Comparison of ENCODE assay signal across 2 cellular contexts in the genomic region with DNA sequence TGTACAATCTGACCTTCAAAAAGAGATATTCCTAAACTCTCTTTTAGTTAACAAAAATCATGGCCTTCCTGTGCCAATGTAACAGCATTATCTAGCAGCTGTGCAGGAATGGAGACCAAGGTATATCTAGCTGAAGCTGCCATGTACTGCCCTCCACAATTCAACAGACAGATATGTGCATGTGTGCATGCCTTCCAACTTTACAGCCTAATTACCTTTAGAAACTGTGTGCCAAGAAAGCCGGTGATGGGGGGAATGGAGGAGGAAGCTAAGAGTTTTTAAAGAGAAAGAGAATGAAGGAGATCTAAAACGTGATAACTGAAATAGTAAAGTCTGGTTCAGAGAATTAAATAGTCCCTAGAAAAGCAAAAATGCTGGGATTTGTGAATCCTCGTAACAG.
TF ChIP-seq lines count a peak whose summit lies in the region.

No MANE protein-coding gene starts in this region.

TF ChIP-seq in SK-N-SH treated with all-trans-retinoic acid at 6 μM for 48 hours, 23 proteins besides CTCF, POLR2A, EP300 and RAD21 (continued from another document):
- TF ChIP-seq, protein P1, sequence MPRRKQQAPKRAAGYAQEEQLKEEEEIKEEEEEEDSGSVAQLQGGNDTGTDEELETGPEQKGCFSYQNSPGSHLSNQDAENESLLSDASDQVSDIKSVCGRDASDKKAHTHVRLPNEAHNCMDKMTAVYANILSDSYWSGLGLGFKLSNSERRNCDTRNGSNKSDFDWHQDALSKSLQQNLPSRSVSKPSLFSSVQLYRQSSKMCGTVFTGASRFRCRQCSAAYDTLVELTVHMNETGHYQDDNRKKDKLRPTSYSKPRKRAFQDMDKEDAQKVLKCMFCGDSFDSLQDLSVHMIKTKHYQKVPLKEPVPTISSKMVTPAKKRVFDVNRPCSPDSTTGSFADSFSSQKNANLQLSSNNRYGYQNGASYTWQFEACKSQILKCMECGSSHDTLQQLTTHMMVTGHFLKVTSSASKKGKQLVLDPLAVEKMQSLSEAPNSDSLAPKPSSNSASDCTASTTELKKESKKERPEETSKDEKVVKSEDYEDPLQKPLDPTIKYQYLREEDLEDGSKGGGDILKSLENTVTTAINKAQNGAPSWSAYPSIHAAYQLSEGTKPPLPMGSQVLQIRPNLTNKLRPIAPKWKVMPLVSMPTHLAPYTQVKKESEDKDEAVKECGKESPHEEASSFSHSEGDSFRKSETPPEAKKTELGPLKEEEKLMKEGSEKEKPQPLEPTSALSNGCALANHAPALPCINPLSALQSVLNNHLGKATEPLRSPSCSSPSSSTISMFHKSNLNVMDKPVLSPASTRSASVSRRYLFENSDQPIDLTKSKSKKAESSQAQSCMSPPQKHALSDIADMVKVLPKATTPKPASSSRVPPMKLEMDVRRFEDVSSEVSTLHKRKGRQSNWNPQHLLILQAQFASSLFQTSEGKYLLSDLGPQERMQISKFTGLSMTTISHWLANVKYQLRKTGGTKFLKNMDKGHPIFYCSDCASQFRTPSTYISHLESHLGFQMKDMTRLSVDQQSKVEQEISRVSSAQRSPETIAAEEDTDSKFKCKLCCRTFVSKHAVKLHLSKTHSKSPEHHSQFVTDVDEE (CRISPR knock-in tag; IDR thresholded peaks at IDR 0.05), result no peak
- no peak for TF ChIP-seq ZFP30 (CRISPR knock-in tag; IDR thresholded peaks at IDR 0.05)
- TF ChIP-seq ZC3H10 (CRISPR knock-in tag; IDR thresholded peaks at IDR 0.05), result no peak
- no peak for TF ChIP-seq TCF4 (CRISPR knock-in tag; IDR thresholded peaks at IDR 0.05; ENCODE audit: borderline replicate concordance)
- TF ChIP-seq GLIS3 (CRISPR knock-in tag; IDR thresholded peaks at IDR 0.05), result no peak
- TF ChIP-seq, protein P2, sequence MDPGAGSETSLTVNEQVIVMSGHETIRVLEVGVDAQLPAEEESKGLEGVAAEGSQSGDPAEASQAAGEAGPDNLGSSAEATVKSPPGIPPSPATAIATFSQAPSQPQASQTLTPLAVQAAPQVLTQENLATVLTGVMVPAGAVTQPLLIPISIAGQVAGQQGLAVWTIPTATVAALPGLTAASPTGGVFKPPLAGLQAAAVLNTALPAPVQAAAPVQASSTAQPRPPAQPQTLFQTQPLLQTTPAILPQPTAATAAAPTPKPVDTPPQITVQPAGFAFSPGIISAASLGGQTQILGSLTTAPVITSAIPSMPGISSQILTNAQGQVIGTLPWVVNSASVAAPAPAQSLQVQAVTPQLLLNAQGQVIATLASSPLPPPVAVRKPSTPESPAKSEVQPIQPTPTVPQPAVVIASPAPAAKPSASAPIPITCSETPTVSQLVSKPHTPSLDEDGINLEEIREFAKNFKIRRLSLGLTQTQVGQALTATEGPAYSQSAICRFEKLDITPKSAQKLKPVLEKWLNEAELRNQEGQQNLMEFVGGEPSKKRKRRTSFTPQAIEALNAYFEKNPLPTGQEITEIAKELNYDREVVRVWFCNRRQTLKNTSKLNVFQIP (CRISPR knock-in tag; IDR thresholded peaks at IDR 0.05; ENCODE audit: borderline replicate concordance, low read depth), result no peak
- TF ChIP-seq ZNF8 (CRISPR knock-in tag; IDR thresholded peaks at IDR 0.05), result no peak
- TF ChIP-seq ESRRG (CRISPR knock-in tag; IDR thresholded peaks at IDR 0.05), result no peak
- TF ChIP-seq RARB (CRISPR knock-in tag; IDR thresholded peaks at IDR 0.05), result no peak
- TF ChIP-seq, protein P3, sequence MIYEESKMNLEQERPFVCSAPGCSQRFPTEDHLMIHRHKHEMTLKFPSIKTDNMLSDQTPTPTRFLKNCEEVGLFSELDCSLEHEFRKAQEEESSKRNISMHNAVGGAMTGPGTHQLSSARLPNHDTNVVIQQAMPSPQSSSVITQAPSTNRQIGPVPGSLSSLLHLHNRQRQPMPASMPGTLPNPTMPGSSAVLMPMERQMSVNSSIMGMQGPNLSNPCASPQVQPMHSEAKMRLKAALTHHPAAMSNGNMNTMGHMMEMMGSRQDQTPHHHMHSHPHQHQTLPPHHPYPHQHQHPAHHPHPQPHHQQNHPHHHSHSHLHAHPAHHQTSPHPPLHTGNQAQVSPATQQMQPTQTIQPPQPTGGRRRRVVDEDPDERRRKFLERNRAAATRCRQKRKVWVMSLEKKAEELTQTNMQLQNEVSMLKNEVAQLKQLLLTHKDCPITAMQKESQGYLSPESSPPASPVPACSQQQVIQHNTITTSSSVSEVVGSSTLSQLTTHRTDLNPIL (CRISPR knock-in tag; IDR thresholded peaks at IDR 0.05; ENCODE audit: low read depth), result no peak

TF ChIP-seq in SK-N-SH, 30 proteins besides CTCF, POLR2A, EP300 and RAD21 (continued from another document):
- TF ChIP-seq, protein P4, sequence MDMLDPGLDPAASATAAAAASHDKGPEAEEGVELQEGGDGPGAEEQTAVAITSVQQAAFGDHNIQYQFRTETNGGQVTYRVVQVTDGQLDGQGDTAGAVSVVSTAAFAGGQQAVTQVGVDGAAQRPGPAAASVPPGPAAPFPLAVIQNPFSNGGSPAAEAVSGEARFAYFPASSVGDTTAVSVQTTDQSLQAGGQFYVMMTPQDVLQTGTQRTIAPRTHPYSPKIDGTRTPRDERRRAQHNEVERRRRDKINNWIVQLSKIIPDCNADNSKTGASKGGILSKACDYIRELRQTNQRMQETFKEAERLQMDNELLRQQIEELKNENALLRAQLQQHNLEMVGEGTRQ (IDR thresholded peaks at IDR 0.05; ENCODE audit: borderline replicate concordance, low read depth, low read length), result no peak
- TF ChIP-seq MEF2A (IDR thresholded peaks at IDR 0.05; ENCODE audit: borderline replicate concordance, low read depth) (no peak), NRF1 (IDR thresholded peaks at IDR 0.05; ENCODE audit: low read depth, low read length) (no peak), EZH2phosphoT487 (IDR thresholded peaks at IDR 0.05; ENCODE audit: borderline replicate concordance, low read depth) (no peak)
